ENCODE assay signal across 1 cellular context in genomic region chr17:42135151-42135550, GRCh38.
TF ChIP-seq lines count a peak whose summit lies in the region.

No MANE protein-coding gene starts in this region.

TF ChIP-seq in SK-N-SH treated with all-trans-retinoic acid at 6 μM for 48 hours, 23 proteins besides CTCF, POLR2A, EP300 and RAD21 (continued from another document):
- TF ChIP-seq CREB5 (CRISPR knock-in tag; IDR thresholded peaks at IDR 0.05; ENCODE audit: low read depth) (no peak), SNAI2 (CRISPR knock-in tag; IDR thresholded peaks at IDR 0.05) (no peak), ZC3H10 (CRISPR knock-in tag; IDR thresholded peaks at IDR 0.05) (no peak), ZFP30 (CRISPR knock-in tag; IDR thresholded peaks at IDR 0.05) (no peak), ZNF565 (CRISPR knock-in tag; conservative IDR thresholded peaks at IDR 0.05; ENCODE audit: low read depth) (no peak), ESRRG (CRISPR knock-in tag; IDR thresholded peaks at IDR 0.05) (no peak), TSHZ2 (CRISPR knock-in tag; IDR thresholded peaks at IDR 0.05) (no peak), ISL1 (CRISPR knock-in tag; IDR thresholded peaks at IDR 0.05) (no peak), ZNF8 (CRISPR knock-in tag; IDR thresholded peaks at IDR 0.05) (no peak), TOX (CRISPR knock-in tag; IDR thresholded peaks at IDR 0.05; ENCODE audit: borderline replicate concordance) (no peak)
